Comparison of ENCODE assay signal across 14 cellular contexts in the genomic region with DNA sequence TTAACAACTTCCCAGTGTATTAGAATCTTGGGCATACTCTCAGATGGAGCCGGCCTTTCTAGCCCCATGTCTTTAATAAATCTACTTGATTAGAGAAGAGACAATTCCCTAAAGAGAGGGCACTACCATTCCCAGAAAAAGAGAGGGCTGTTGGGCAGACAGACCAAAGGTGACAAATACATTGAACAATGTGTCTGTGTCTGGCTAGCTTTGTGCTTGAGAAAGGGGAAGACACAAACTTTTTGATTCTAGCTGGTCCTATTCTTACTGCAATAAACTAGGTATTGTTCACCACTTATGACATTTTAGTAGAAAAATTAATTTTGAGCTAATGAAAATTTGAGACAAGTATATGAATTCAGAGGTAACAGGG.
"Had no signal": no experiment of that assay in that cellular context is flagged by ENCODE, and none has a peak within 500 bp of the region (broad histone marks: within the 10 kb centered on the region; RNA-seq: fewer than 3 reads in every experiment).

No MANE protein-coding gene starts in this region.

- H3K4me3 Mint-ChIP-seq: activated CD8-positive, alpha-beta T cell treated with anti-CD3 and anti-CD28 coated beads, Interleukin-2, amount 10 ng/mL, durations not matched to agents 7 days and 5 days; activated naive CD4-positive, alpha-beta T cell treated with anti-CD3 and anti-CD28 coated beads for 36 hours; memory B cell; neural progenitor cell; stimulated activated naive B cell treated with anti-CD40 and anti-IgM and Interleukin-4, amounts not matched to agents 10 μg/mL and 1 μg/mL and 100 μg/mL, for 72 hours; T-helper 17 cell; WTC11 had no signal

- H3K9me3 ChIP-seq: spleen, testis had no signal

- DNase-seq: activated CD4-positive, alpha-beta T cell treated with anti-CD3 and anti-CD28 coated beads for 48 hours; activated CD8-positive, alpha-beta T cell treated with anti-CD3 and anti-CD28 coated beads, Interleukin-2, amount 10 ng/mL, durations not matched to agents 7 days and 5 days; activated naive CD4-positive, alpha-beta T cell treated with anti-CD3 and anti-CD28 coated beads for 36 hours; dermis blood vessel endothelial cell; foreskin keratinocyte; spleen; stimulated activated CD4-positive, alpha-beta T cell treated with anti-CD3 and anti-CD28 coated beads, Interleukin-1b, Interleukin-23, amount 100 ng/mL, for 48 hours; stimulated activated naive B cell treated with anti-CD40 and anti-IgM and Interleukin-4, amounts not matched to agents 10 μg/mL and 1 μg/mL and 100 μg/mL, for 72 hours; T-helper 17 cell; testis had no signal

- H3K27ac Mint-ChIP-seq: activated CD8-positive, alpha-beta T cell treated with anti-CD3 and anti-CD28 coated beads, Interleukin-2, amount 10 ng/mL, durations not matched to agents 7 days and 5 days; activated naive CD4-positive, alpha-beta T cell treated with anti-CD3 and anti-CD28 coated beads for 36 hours; memory B cell; neural progenitor cell; stimulated activated naive B cell treated with anti-CD40 and anti-IgM and Interleukin-4, amounts not matched to agents 10 μg/mL and 1 μg/mL and 100 μg/mL, for 72 hours; T-helper 17 cell; WTC11 had no signal

- H3K36me3 ChIP-seq: neural progenitor cell, spleen had no signal

- H3K4me2 ChIP-seq: neural progenitor cell had no signal

- H3K9me3 Mint-ChIP-seq: activated naive CD4-positive, alpha-beta T cell treated with anti-CD3 and anti-CD28 coated beads for 36 hours; memory B cell; neural progenitor cell; stimulated activated naive B cell treated with anti-CD40 and anti-IgM and Interleukin-4, amounts not matched to agents 10 μg/mL and 1 μg/mL and 100 μg/mL, for 72 hours; WTC11 had no signal

- H3K4me1 ChIP-seq: neural progenitor cell, spleen had no signal

- ATAC-seq: activated CD8-positive, alpha-beta T cell treated with anti-CD3 and anti-CD28 coated beads, Interleukin-2, amount 10 ng/mL, durations not matched to agents 7 days and 5 days; foreskin keratinocyte; left lobe of liver; stimulated activated naive B cell treated with anti-CD40 and anti-IgM and Interleukin-4, amounts not matched to agents 10 μg/mL and 1 μg/mL and 100 μg/mL, for 72 hours; T-helper 17 cell; WTC11 had no signal

- H3K4me1 Mint-ChIP-seq: memory B cell; neural progenitor cell; stimulated activated naive B cell treated with anti-CD40 and anti-IgM and Interleukin-4, amounts not matched to agents 10 μg/mL and 1 μg/mL and 100 μg/mL, for 72 hours; T-helper 17 cell; WTC11 had no signal

- H3K27ac ChIP-seq: foreskin keratinocyte, neural progenitor cell, spleen had no signal

- H3K27me3 ChIP-seq: foreskin keratinocyte, neural progenitor cell, spleen, testis had no signal

- H3K36me3 Mint-ChIP-seq: memory B cell; neural progenitor cell; stimulated activated naive B cell treated with anti-CD40 and anti-IgM and Interleukin-4, amounts not matched to agents 10 μg/mL and 1 μg/mL and 100 μg/mL, for 72 hours; WTC11 had no signal

- H3K4me3 ChIP-seq: neural progenitor cell, spleen, testis had no signal
